Comparison of ENCODE assay signal across 14 cellular contexts in genomic region chr5:107630184-107630583, GRCh38. TPM values are rescaled to one million over a fixed set of nuclear protein-coding genes. Genes with fewer than 3 reads are reported as not detected.
A peak's percentile ranks its signal among the peaks of the same experiment; 100 is the strongest.
DNase-seq lines count a peak whose midpoint lies in the region; ATAC-seq and TF ChIP-seq lines count a peak whose summit lies in the region.
"Had no signal": no experiment of that assay in that cellular context is flagged by ENCODE, and none has a peak within 500 bp of the region (broad histone marks: within the 10 kb centered on the region; RNA-seq: fewer than 3 reads in every experiment).

No MANE protein-coding gene starts in this region.

- 62 to 68% methylated on average over 2 of the region's 2 CpGs for WGBS in transverse colon (ENCODE audit: low coverage in 1 of 2), 2 donors

- no peaks in the 10 kb centered on the region for H3K9me3 ChIP-seq in colonic mucosa
- no peaks in the 10 kb centered on the region for H3K9me3 ChIP-seq in transverse colon
- H3K9me3 ChIP-seq: BLaER1 treated with 17β-estradiol and CSF1 and Interleukin-3, amounts not matched to agents 10 nM and 100 nM had no signal

- no peak for TF ChIP-seq CTCF in colonic mucosa (IDR thresholded peaks at IDR 0.05)
- TF ChIP-seq CTCF in transverse colon (IDR thresholded peaks at IDR 0.05), result no peak

- H3K9ac ChIP-seq in colonic mucosa (ENCODE audit: low read depth in 2 of 2, low read length in 2 of 2), result no peak overlapping the region
- H3K9ac ChIP-seq: BLaER1 treated with 17β-estradiol and CSF1 and Interleukin-3, amounts not matched to agents 10 nM and 100 nM had no signal

- ATAC-seq in left cardiac atrium, result no peak
- ATAC-seq: CD8-positive, alpha-beta T cell had no signal

- H3K27me3 ChIP-seq in colonic mucosa (no peaks in the 10 kb centered on the region), transverse colon (no peaks in the 10 kb centered on the region)
- H3K27me3 ChIP-seq: BLaER1 treated with 17β-estradiol and CSF1 and Interleukin-3, amounts not matched to agents 10 nM and 100 nM had no signal

- TF ChIP-seq POLR2A in transverse colon (IDR thresholded peaks at IDR 0.05), result no peak

- TF ChIP-seq EP300 in transverse colon (IDR thresholded peaks at IDR 0.05; ENCODE audit: low read depth), result no peak

- no peaks in the 10 kb centered on the region for H3K36me3 ChIP-seq in colonic mucosa
- H3K36me3 ChIP-seq in transverse colon, result no peaks in the 10 kb centered on the region
- H3K36me3 ChIP-seq: BLaER1 treated with 17β-estradiol and CSF1 and Interleukin-3, amounts not matched to agents 10 nM and 100 nM had no signal

- intact Hi-C loops in colonic mucosa (cut with DNase I) (no loop called here), transverse colon (cut with DNase I; ENCODE audit: low total_unique reads) (no loop called here), left cardiac atrium (cut with DNase I) (no loop called here)

- no peak overlapping the region for H3K4me3 ChIP-seq in colonic mucosa
- no peak overlapping the region for H3K4me3 ChIP-seq in transverse colon
- H3K4me3 ChIP-seq: BLaER1 treated with 17β-estradiol and CSF1 and Interleukin-3, amounts not matched to agents 10 nM and 100 nM had no signal

- in situ Hi-C loops in transverse colon (cut with MboI; ENCODE audit: low pct_ligation_motif_present in 1 of 4, low pct_unique_long_range_greater_than_20kb in 1 of 4, low sequenced_read_pairs in 3 of 4), result no loop called here

- H3K27ac ChIP-seq in colonic mucosa, result peak overlapping the region; percentile 44
- peak overlapping the region; percentile 70 to 78 (median 73) for H3K27ac ChIP-seq in transverse colon
- H3K27ac ChIP-seq: BLaER1 treated with 17β-estradiol and CSF1 and Interleukin-3, amounts not matched to agents 10 nM and 100 nM had no signal

- H3K4me1 ChIP-seq in colonic mucosa, result no peaks in the 10 kb centered on the region
- H3K4me1 ChIP-seq in transverse colon, result peaks cover 0 to 15% (median 5%) of the 10 kb centered on the region in 4 donors

- DNase-seq in DMS53 treated with DMSO at 0.1 percent for 48 hours (lab: John Stamatoyannopoulos, UW; ENCODE audit: unreplicated experiment), result peak; percentile 26
- peak; percentile 39 for DNase-seq in NCI-H748 (lab: John Stamatoyannopoulos, UW; ENCODE audit: unreplicated experiment)
- no peak for DNase-seq in colonic mucosa
- DNase-seq in transverse colon, result peak; percentile 31
- DNase-seq in left cardiac atrium, result no peak
- no peak for DNase-seq in HuH-7 (ENCODE audit: low spot score)
- no peak for DNase-seq in NOMO-1 treated with DMSO at 0.1 percent for 48 hours (lab: John Stamatoyannopoulos, UW; ENCODE audit: unreplicated experiment)
- DNase-seq: CD8-positive, alpha-beta T cell; GDM1; Karpas-422; NCI-H1417 treated with DMSO at 0.1 percent for 48 hours; NCI-H187 had no signal

RNA-seq across cellular contexts. Expression of gene EFNA5, which starts 40.6 kb away (rescaled TPM):
- total RNA-seq in colonic mucosa, result 10 to 100 TPM in 1 of 2 donors, 1 to 10 TPM in 1; 9.7 to 11.1 TPM
- total RNA-seq in transverse colon, result 10 to 100 TPM in 2 of 4 donors, 1 to 10 TPM in 2; 1.5 to 18.2 (median 12.1) TPM
- total RNA-seq in left cardiac atrium, result 10 to 100 TPM; 23.9 to 29.2 TPM
- total RNA-seq: CD8-positive, alpha-beta T cell; T-helper 1 cell treated with Interleukin-12 subunit alpha and Interleukin-12 subunit beta and Interleukin-4 antibody, amounts not matched to agents 30 ng/mL and 1 ng/mL, for 36 hours had no signal

Comparison
In these comparisons a context has a peak if more than half of its experiments do, and no peak if none do; other contexts are left out.
1. DNase-seq: peak in DMS53 treated with DMSO at 0.1 percent for 48 hours (single experiment), NCI-H748 (single experiment) and transverse colon (single experiment); none in colonic mucosa (single experiment), left cardiac atrium (single experiment), HuH-7 (single experiment) and NOMO-1 treated with DMSO at 0.1 percent for 48 hours (single experiment).